Comparison of ENCODE assay signal across 8 cellular contexts in the genomic region with DNA sequence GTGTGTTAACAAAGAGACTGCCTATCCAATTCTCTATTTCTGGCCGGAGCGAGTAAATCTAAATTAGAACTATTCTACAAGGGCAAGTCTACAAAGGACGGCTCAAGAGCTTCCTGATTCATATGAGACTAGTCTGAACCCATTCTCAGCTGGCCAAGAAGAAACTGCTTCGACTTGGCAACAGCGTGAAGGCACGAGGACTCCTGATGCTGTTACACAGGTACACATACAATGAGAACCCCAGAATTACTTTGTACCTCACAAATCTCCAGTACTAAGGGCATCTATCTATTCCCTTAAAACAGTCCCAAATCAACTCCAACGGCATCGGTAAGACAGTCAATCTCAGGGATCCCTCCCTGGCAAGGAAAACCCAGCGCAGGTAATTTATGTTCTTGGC. TPM values are rescaled to one million over a fixed set of nuclear protein-coding genes. Genes with fewer than 3 reads are reported as not detected.
DNase-seq lines count a peak whose midpoint lies in the region; ATAC-seq and TF ChIP-seq lines count a peak whose summit lies in the region.

No MANE protein-coding gene starts in this region.

- H3K4me3 ChIP-seq in GM12865 (ENCODE audit: low read depth, low read length) (peak overlapping the region; percentile 64), SK-N-MC (peak overlapping the region; percentile 97), retinal pigment epithelial cell (ENCODE audit: low read length) (peak overlapping the region; percentile 87)

- H3K27ac ChIP-seq in SK-N-MC = no peak overlapping the region

- DNase-seq in GM12865 (ENCODE audit: low read depth) (no peak), SK-N-MC (ENCODE audit: low read depth, low spot score) (no peak), fibroblast of peridontal ligament (ENCODE audit: extremely low read depth) (peak; percentile 18), retinal pigment epithelial cell (ENCODE audit: low read depth) (no peak), sciatic nerve (ENCODE audit: low spot score) (no peak), MV-4-11 (lab: John Stamatoyannopoulos, UW) (no peak)
- no peak for DNase-seq in activated CD4-positive, alpha-beta T cell treated with anti-CD3 and anti-CD28 coated beads for 1 hour

- peaks cover 17% of the 10 kb centered on the region for H3K36me3 ChIP-seq in SK-N-MC (ENCODE audit: insufficient read depth, low read length)

- ATAC-seq in HG03520 (IDR thresholded peaks at IDR 0.05; ENCODE audit: unreplicated experiment) (no peak), sciatic nerve (no peak)

- intact Hi-C loops in sciatic nerve (cut with DNase I) = no loop called here

- H3K9ac ChIP-seq in SK-N-MC (ENCODE audit: insufficient read length) = peak overlapping the region; percentile 98

- H3K9me3 ChIP-seq in SK-N-MC (ENCODE audit: low read depth, low read length) = no peaks in the 10 kb centered on the region

- no peak for TF ChIP-seq CTCF in GM12865 (IDR thresholded peaks at IDR 0.05; ENCODE audit: insufficient read depth, low read depth, low read length, missing control alignments)
- no peak for TF ChIP-seq CTCF in retinal pigment epithelial cell (conservative IDR thresholded peaks at IDR 0.05; ENCODE audit: low read depth, low read length)

RNA-seq across cellular contexts. Expression of a gene that starts 1.5 kb away (rescaled TPM):
- total RNA-seq in sciatic nerve = 59.6 TPM

RNA-seq across cellular contexts. Expression of a gene that starts 37.9 kb away (rescaled TPM):
- total RNA-seq in sciatic nerve = 326 TPM

RNA-seq across cellular contexts. Expression of a gene that starts 54.5 kb away (rescaled TPM):
- total RNA-seq in sciatic nerve = 473 TPM
